ENCODE assay signal across 8 cellular contexts in genomic region chr11:126440792-126441514, GRCh38.
DNase-seq lines count a peak whose midpoint lies in the region; ATAC-seq and TF ChIP-seq lines count a peak whose summit lies in the region.

No MANE protein-coding gene starts in this region.

- H3K36me3 ChIP-seq in sigmoid colon: no peaks in the 10 kb centered on the region

- peaks cover 0 to 7% (median 0%) of the 10 kb centered on the region in 4 donors for H3K4me1 ChIP-seq in sigmoid colon

- ATAC-seq in HG02798 (IDR thresholded peaks at IDR 0.05; ENCODE audit: poor library complexity, unreplicated experiment): peak; percentile 71
- ATAC-seq in GM19023 (IDR thresholded peaks at IDR 0.05; ENCODE audit: unreplicated experiment): no peak

- 17 to 24% methylated on average over 21 of the region's 21 CpGs for WGBS in sigmoid colon, 2 donors

- no peak for TF ChIP-seq EP300 in sigmoid colon (IDR thresholded peaks at IDR 0.05)

- H3K27ac ChIP-seq in sigmoid colon: no peak overlapping the region

- TF ChIP-seq POLR2A in sigmoid colon (IDR thresholded peaks at IDR 0.05): no peak

- peaks cover 0 to 8% (median 0%) of the 10 kb centered on the region in 3 donors for H3K27me3 ChIP-seq in sigmoid colon

- CTCF ChIA-PET in GM10248 (lab: Yijun Ruan, JAX): interaction anchor here (0.7 to 5.7 kb wide), 19 partner anchors 10 to 1053 kb away, joined by 3 to 69 read pairs (median 4); no protein-coding TSS in a partner anchor

- no peak overlapping the region for H3K4me3 ChIP-seq in astrocyte of the cerebellum (ENCODE audit: low read depth, low read length)
- H3K4me3 ChIP-seq in sigmoid colon: no peak overlapping the region

- POLR2A ChIA-PET in GM10248 (lab: Yijun Ruan, JAX): interaction anchor here (0.5 kb wide), 1 partner anchor 860 kb away, joined by 4 read pairs; no protein-coding TSS in a partner anchor

- in situ Hi-C loops in astrocyte of the cerebellum (cut with HindIII; ENCODE audit: low sequenced_read_pairs): no loop called here

- intact Hi-C loops in sigmoid colon (cut with DNase I): loop anchor here (1.0 to 2.0 kb wide), 3 partner anchors 39 to 906 kb away; no protein-coding TSS in a partner anchor

- peak; percentile 91 for TF ChIP-seq CTCF in GM10248 (IDR thresholded peaks at IDR 0.05; ENCODE audit: control extremely low read depth, extremely low read depth, low read depth, missing control alignments)
- TF ChIP-seq CTCF in astrocyte of the cerebellum (IDR thresholded peaks at IDR 0.05; ENCODE audit: low read depth, low read length, missing control alignments): peak; percentile 88
- TF ChIP-seq CTCF in sigmoid colon (IDR thresholded peaks at IDR 0.05): peak; percentile 91 to 97 (median 94)

- DNase-seq in GM10248 (ENCODE audit: extremely low spot score) (peak; percentile 91), NCI-H1930 (lab: John Stamatoyannopoulos, UW) (peak; percentile 20 to 70), T-helper 9 cell (peak; percentile 62), astrocyte of the cerebellum (ENCODE audit: low read depth) (peak; percentile 37), iPS DF 19.7 (ENCODE audit: low read depth, low spot score) (peak; percentile 38), sigmoid colon (peak; percentile 86)

- no peaks in the 10 kb centered on the region for H3K9me3 ChIP-seq in sigmoid colon

Comparison
In these comparisons a context has a peak if more than half of its experiments do, and no peak if none do; other contexts are left out.
1. DNase-seq: peak in every context shown above with its lines; median percentile 91 in GM10248; 86 in sigmoid colon; 62 in T-helper 9 cell; 45 in NCI-H1930; 38 in iPS DF 19.7; 37 in astrocyte of the cerebellum.